9 cellular contexts compared by ENCODE assay signal in genomic region chr7:88927-89921, GRCh38.
A peak's percentile ranks its signal among the peaks of the same experiment; 100 is the strongest.
DNase-seq lines count a peak whose midpoint lies in the region; ATAC-seq and TF ChIP-seq lines count a peak whose summit lies in the region.
"Had no signal": no experiment of that assay in that cellular context is flagged by ENCODE, and none has a peak within 500 bp of the region (broad histone marks: within the 10 kb centered on the region; RNA-seq: fewer than 3 reads in every experiment).

No MANE protein-coding gene starts in this region.

- peak; percentile 63 for ATAC-seq in upper lobe of right lung
- no peak for ATAC-seq in HG02571 (IDR thresholded peaks at IDR 0.05; ENCODE audit: unreplicated experiment)
- no peak for ATAC-seq in GM19023 (IDR thresholded peaks at IDR 0.05; ENCODE audit: unreplicated experiment)

- in situ Hi-C loops in astrocyte of the spinal cord (cut with HindIII; ENCODE audit: low sequenced_read_pairs) = no loop called here

- TF ChIP-seq CTCF in astrocyte of the spinal cord (IDR thresholded peaks at IDR 0.05; ENCODE audit: low read depth, low read length) = no peak
- no peak for TF ChIP-seq CTCF in upper lobe of right lung (IDR thresholded peaks at IDR 0.05)

- peaks cover 13% of the 10 kb centered on the region for H3K4me1 ChIP-seq in upper lobe of right lung
- H3K4me1 ChIP-seq: parathyroid adenoma had no signal

- no peaks in the 10 kb centered on the region for H3K27me3 ChIP-seq in upper lobe of right lung

- intact Hi-C loops in upper lobe of right lung (cut with DNase I) = no loop called here

- DNase-seq in activated T-cell treated with anti-CD3 and anti-CD28 coated beads, Interleukin-2, amount 50 U/mL, for 1 hour = peak; percentile 11
- DNase-seq in activated T-cell treated with anti-CD3 and anti-CD28 coated beads, Interleukin-2, amount 50 U/mL, for 48 hours = no peak
- DNase-seq in astrocyte of the spinal cord (ENCODE audit: low read depth, low spot score) (peak; percentile 96), kidney tubule cell (ENCODE audit: low spot score) (peak; percentile 95), upper lobe of right lung (peak; percentile 71), HuH-7.5 (ENCODE audit: low spot score) (no peak)

- H3K9me3 ChIP-seq in upper lobe of right lung = no peaks in the 10 kb centered on the region

- H3K4me3 ChIP-seq in astrocyte of the spinal cord (ENCODE audit: low read depth, low read length) = no peak overlapping the region
- H3K4me3 ChIP-seq in upper lobe of right lung = no peak overlapping the region

- no peaks in the 10 kb centered on the region for H3K36me3 ChIP-seq in upper lobe of right lung

- H3K27ac ChIP-seq in upper lobe of right lung = peak overlapping the region; percentile 47
- H3K27ac ChIP-seq: parathyroid adenoma had no signal

Comparison
In these comparisons a context has a peak if more than half of its experiments do, and no peak if none do; other contexts are left out.
1. DNase-seq: peak in activated T-cell treated with anti-CD3 and anti-CD28 coated beads, Interleukin-2, amount 50 U/mL, for 1 hour (single experiment), astrocyte of the spinal cord (single experiment), kidney tubule cell (single experiment) and upper lobe of right lung (single experiment); none in activated T-cell treated with anti-CD3 and anti-CD28 coated beads, Interleukin-2, amount 50 U/mL, for 48 hours (0 of 2) and HuH-7.5 (single experiment).